In genomic region chr12:112409906-112410244, GRCh38 we compare ENCODE assay signal across 8 cellular contexts. TPM values are rescaled to one million over a fixed set of nuclear protein-coding genes. Genes with fewer than 3 reads are reported as not detected.
DNase-seq lines count a peak whose midpoint lies in the region; ATAC-seq and TF ChIP-seq lines count a peak whose summit lies in the region.

No MANE protein-coding gene starts in this region.

- H3K9me3 ChIP-seq in lower lobe of right lung (no peaks in the 10 kb centered on the region), testis (no peaks in the 10 kb centered on the region)

- H3K27ac ChIP-seq in lower lobe of right lung (peak overlapping the region; percentile 93), testis (no peak overlapping the region)

- H3K4me3 Mint-ChIP-seq in activated T-cell treated with anti-CD3 and anti-CD28 coated beads, Interleukin-2, amount 50 U/mL, for 4 hours = peak overlapping the region; percentile 99
- H3K4me3 Mint-ChIP-seq in activated naive CD8-positive, alpha-beta T cell treated with anti-CD3 and anti-CD28 coated beads for 36 hours = peak overlapping the region; percentile 100

- no peak for TF ChIP-seq POLR2A in testis (IDR thresholded peaks at IDR 0.05)

- H3K4me1 ChIP-seq in lower lobe of right lung (peaks cover 16% of the 10 kb centered on the region), testis (peaks cover 19% of the 10 kb centered on the region)

- H3K4me1 Mint-ChIP-seq in activated T-cell treated with anti-CD3 and anti-CD28 coated beads, Interleukin-2, amount 50 U/mL, for 4 hours (ENCODE audit: low read depth) = peaks cover 36% of the 10 kb centered on the region
- H3K4me1 Mint-ChIP-seq in activated naive CD8-positive, alpha-beta T cell treated with anti-CD3 and anti-CD28 coated beads for 36 hours = peaks cover 33% of the 10 kb centered on the region

- H3K4me3 ChIP-seq in lower lobe of right lung (no peak overlapping the region), testis (peak overlapping the region; percentile 74 to 91)

- H3K27me3 ChIP-seq in lower lobe of right lung (ENCODE audit: low read depth) (no peaks in the 10 kb centered on the region), testis (no peaks in the 10 kb centered on the region)

- H3K27ac Mint-ChIP-seq in activated naive CD8-positive, alpha-beta T cell treated with anti-CD3 and anti-CD28 coated beads for 36 hours = peak overlapping the region; percentile 100

- ATAC-seq in activated T-cell treated with anti-CD3 and anti-CD28 coated beads, Interleukin-2, amount 50 U/mL, for 4 hours = no peak
- ATAC-seq in lower lobe of right lung = no peak

- no peak for DNase-seq in activated T-cell treated with anti-CD3 and anti-CD28 coated beads, Interleukin-2, amount 50 U/mL, for 4 hours
- DNase-seq in activated T-cell treated with anti-CD3 and anti-CD28 coated beads, Interleukin-2, amount 50 U/mL, for 48 hours = no peak
- no peak for DNase-seq in activated naive CD8-positive, alpha-beta T cell treated with anti-CD3 and anti-CD28 coated beads for 36 hours
- no peak for DNase-seq in lower lobe of right lung
- no peak for DNase-seq in testis
- DNase-seq in DMS53 treated with DMSO at 0.1 percent for 48 hours (lab: John Stamatoyannopoulos, UW; ENCODE audit: unreplicated experiment) = no peak
- DNase-seq in NCI-H128 (lab: John Stamatoyannopoulos, UW; ENCODE audit: unreplicated experiment) = no peak
- no peak for DNase-seq in GM03348 (ENCODE audit: low spot score)

- no peaks in the 10 kb centered on the region for H3K27me3 Mint-ChIP-seq in activated T-cell treated with anti-CD3 and anti-CD28 coated beads, Interleukin-2, amount 50 U/mL, for 4 hours (ENCODE audit: low read depth)
- H3K27me3 Mint-ChIP-seq in activated naive CD8-positive, alpha-beta T cell treated with anti-CD3 and anti-CD28 coated beads for 36 hours = no peaks in the 10 kb centered on the region

- no peaks in the 10 kb centered on the region for H3K9me3 Mint-ChIP-seq in activated T-cell treated with anti-CD3 and anti-CD28 coated beads, Interleukin-2, amount 50 U/mL, for 4 hours
- H3K9me3 Mint-ChIP-seq in activated naive CD8-positive, alpha-beta T cell treated with anti-CD3 and anti-CD28 coated beads for 36 hours = no peaks in the 10 kb centered on the region

- TF ChIP-seq CTCF in lower lobe of right lung (IDR thresholded peaks at IDR 0.05) (no peak), testis (IDR thresholded peaks at IDR 0.05) (no peak)

- intact Hi-C loops in lower lobe of right lung (cut with DNase I) (no loop called here), testis (cut with DNase I; ENCODE audit: low total_unique reads) (no loop called here)

- peaks cover 34% of the 10 kb centered on the region for H3K36me3 ChIP-seq in lower lobe of right lung
- H3K36me3 ChIP-seq in testis (ENCODE audit: low read depth, missing control alignments) = no peaks in the 10 kb centered on the region

- WGBS in testis, 2 donors = 61 to 68% methylated on average over 14 of the region's 14 CpGs

- peaks cover 39% of the 10 kb centered on the region for H3K36me3 Mint-ChIP-seq in activated T-cell treated with anti-CD3 and anti-CD28 coated beads, Interleukin-2, amount 50 U/mL, for 4 hours (ENCODE audit: insufficient read depth)
- peaks cover 41% of the 10 kb centered on the region for H3K36me3 Mint-ChIP-seq in activated naive CD8-positive, alpha-beta T cell treated with anti-CD3 and anti-CD28 coated beads for 36 hours

RNA-seq across cellular contexts. Expression of gene RPL6, which starts 0.5 kb away (rescaled TPM):
- 1,000 to 10,000 TPM; 2,303 to 2,443 (median 2,407) TPM for total RNA-seq in activated T-cell treated with anti-CD3 and anti-CD28 coated beads, Interleukin-2, amount 50 U/mL, for 4 hours
- 1,000 to 10,000 TPM; 2,009 to 2,101 TPM for total RNA-seq in activated naive CD8-positive, alpha-beta T cell treated with anti-CD3 and anti-CD28 coated beads for 36 hours
- 896 TPM for total RNA-seq in lower lobe of right lung
- total RNA-seq in testis = 100 to 1,000 TPM; 343 to 498 TPM
- 600 TPM for polyA plus RNA-seq in testis (ENCODE audit: insufficient read depth, low read depth, low replicate concordance)

RNA-seq across cellular contexts. Expression of gene PTPN11, which starts 8.9 kb away (rescaled TPM):
- total RNA-seq in activated T-cell treated with anti-CD3 and anti-CD28 coated beads, Interleukin-2, amount 50 U/mL, for 4 hours = 100 to 1,000 TPM; 181 to 200 (median 199) TPM
- total RNA-seq in activated naive CD8-positive, alpha-beta T cell treated with anti-CD3 and anti-CD28 coated beads for 36 hours = 100 to 1,000 TPM; 172 to 175 TPM
- total RNA-seq in lower lobe of right lung (87.5 TPM), testis (10 to 100 TPM; 49.4 to 53.0 TPM)
- polyA plus RNA-seq in testis (ENCODE audit: insufficient read depth, low read depth, low replicate concordance) = 32.0 TPM

RNA-seq across cellular contexts. Expression of gene HECTD4, which starts 27.6 kb away (rescaled TPM):
- 10 to 100 TPM; 17.4 to 22.4 (median 19.0) TPM for total RNA-seq in activated T-cell treated with anti-CD3 and anti-CD28 coated beads, Interleukin-2, amount 50 U/mL, for 4 hours
- 10 to 100 TPM; 15.8 to 17.8 TPM for total RNA-seq in activated naive CD8-positive, alpha-beta T cell treated with anti-CD3 and anti-CD28 coated beads for 36 hours
- 54.8 TPM for total RNA-seq in lower lobe of right lung
- 10 to 100 TPM; 68.8 to 91.8 TPM for total RNA-seq in testis
- polyA plus RNA-seq in testis (ENCODE audit: insufficient read depth, low read depth, low replicate concordance) = 49.6 TPM
